18 cellular contexts compared by ENCODE assay signal in the genomic region with DNA sequence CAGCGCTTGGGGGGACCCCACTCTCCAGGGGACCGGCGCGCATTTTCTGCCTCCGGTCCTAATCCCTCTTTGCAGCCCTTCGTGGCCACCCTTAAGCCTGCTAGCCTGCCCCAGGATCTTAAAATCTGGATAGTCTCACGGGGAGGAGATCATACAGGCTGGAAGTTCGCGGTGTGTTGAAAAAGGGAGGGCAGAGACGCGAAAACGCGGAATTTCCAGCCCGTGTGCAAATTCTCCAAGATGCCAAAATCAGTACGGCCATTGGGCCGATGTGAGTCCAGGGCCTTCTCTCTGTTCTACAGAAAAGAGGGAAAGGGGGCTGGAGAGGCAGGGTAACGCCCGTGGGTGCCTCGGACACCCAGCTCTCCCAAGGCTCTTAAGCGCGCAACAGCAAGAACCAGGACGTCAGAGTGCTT. TPM values are rescaled to one million over a fixed set of nuclear protein-coding genes. Genes with fewer than 3 reads are reported as not detected.
DNase-seq lines count a peak whose midpoint lies in the region; TF ChIP-seq lines count a peak whose summit lies in the region.
"Had no signal": no experiment of that assay in that cellular context is flagged by ENCODE, and none has a peak within 500 bp of the region (broad histone marks: within the 10 kb centered on the region; RNA-seq: fewer than 3 reads in every experiment).

No MANE protein-coding gene starts in this region.

- H3K9me3 Mint-ChIP-seq in activated naive CD4-positive, alpha-beta T cell treated with anti-CD3 and anti-CD28 coated beads, Interleukin-2, amount 50 U/mL, for 24 hours, result no peaks in the 10 kb centered on the region
- H3K9me3 Mint-ChIP-seq in neural crest cell, result no peaks in the 10 kb centered on the region
- H3K9me3 Mint-ChIP-seq: mesothelial cell of epicardium had no signal

- H3K4me1 ChIP-seq in urinary bladder (ENCODE audit: insufficient read depth) (no peaks in the 10 kb centered on the region), Karpas-422 (ENCODE audit: low read length) (no peaks in the 10 kb centered on the region)

- H3K4me1 Mint-ChIP-seq in activated naive CD4-positive, alpha-beta T cell treated with anti-CD3 and anti-CD28 coated beads, Interleukin-2, amount 50 U/mL, for 24 hours, result peaks cover 26% of the 10 kb centered on the region
- peaks cover 19% of the 10 kb centered on the region for H3K4me1 Mint-ChIP-seq in neural crest cell

- H3K9me3 ChIP-seq in Karpas-422 (ENCODE audit: low read length), result no peaks in the 10 kb centered on the region

- 8% methylated on average over 22 of the region's 22 CpGs for WGBS in urinary bladder

- no peak overlapping the region for H3K9ac ChIP-seq in Karpas-422 (ENCODE audit: low read length)

- peaks cover 72% of the 10 kb centered on the region for H3K27me3 Mint-ChIP-seq in activated naive CD4-positive, alpha-beta T cell treated with anti-CD3 and anti-CD28 coated beads, Interleukin-2, amount 50 U/mL, for 24 hours
- peaks cover 99% of the 10 kb centered on the region for H3K27me3 Mint-ChIP-seq in neural crest cell (ENCODE audit: low read depth)

- H3K36me3 Mint-ChIP-seq in activated naive CD4-positive, alpha-beta T cell treated with anti-CD3 and anti-CD28 coated beads, Interleukin-2, amount 50 U/mL, for 24 hours, result no peaks in the 10 kb centered on the region
- no peaks in the 10 kb centered on the region for H3K36me3 Mint-ChIP-seq in neural crest cell (ENCODE audit: low read depth)
- H3K36me3 Mint-ChIP-seq: mesothelial cell of epicardium had no signal

- H4K20me1 ChIP-seq in Karpas-422 (ENCODE audit: insufficient read depth, low read depth, low read length), result no peaks in the 10 kb centered on the region

- DNase-seq in activated naive CD4-positive, alpha-beta T cell treated with Interleukin-2 at 50 U/mL for 16 hours, result no peak
- DNase-seq in coronary artery (ENCODE audit: low spot score) (no peak), neural crest cell (ENCODE audit: low read depth, low spot score) (no peak), Karpas-422 (no peak), NCI-H1048 (lab: John Stamatoyannopoulos, UW) (no peak)
- no peak for DNase-seq in NK-92 treated with Interleukin-12 subunit alpha and Interleukin-12 subunit beta, amount 100 ng/mL, for 24 hours (lab: John Stamatoyannopoulos, UW)
- DNase-seq: activated CD4-positive, alpha-beta T cell treated with anti-CD3 and anti-CD28 coated beads for 48 hours; activated naive CD4-positive, alpha-beta T cell; DMS79; NCI-H446 treated with DMSO at 0.1 percent for 48 hours; T-helper 1 cell had no signal

- H3K9me2 ChIP-seq in Karpas-422 (replicated peaks; ENCODE audit: insufficient read depth, low read length), result no peaks in the 10 kb centered on the region

- no peak overlapping the region for H2AFZ ChIP-seq in Karpas-422 (ENCODE audit: low read length)
- H2AFZ ChIP-seq: PC-9 had no signal

- H3K4me3 Mint-ChIP-seq in activated naive CD4-positive, alpha-beta T cell treated with anti-CD3 and anti-CD28 coated beads, Interleukin-2, amount 50 U/mL, for 24 hours, result peak overlapping the region; percentile 56
- peak overlapping the region; percentile 24 for H3K4me3 Mint-ChIP-seq in neural crest cell

- H3K36me3 ChIP-seq in urinary bladder (ENCODE audit: insufficient read depth), result no peaks in the 10 kb centered on the region
- H3K36me3 ChIP-seq in Karpas-422 (ENCODE audit: insufficient read depth, low read length), result no peaks in the 10 kb centered on the region

- TF ChIP-seq CTCF in coronary artery (IDR thresholded peaks at IDR 0.05) (no peak), neural crest cell (conservative IDR thresholded peaks at IDR 0.05) (no peak)

- no peak overlapping the region for H3K27ac ChIP-seq in coronary artery
- H3K27ac ChIP-seq in urinary bladder (ENCODE audit: low read depth), result no peak overlapping the region
- H3K27ac ChIP-seq in Karpas-422 (ENCODE audit: low read length), result no peak overlapping the region
- H3K27ac ChIP-seq: PC-9 had no signal

- peak overlapping the region; percentile 52 for H3K4me3 ChIP-seq in coronary artery
- H3K4me3 ChIP-seq in urinary bladder (ENCODE audit: low read depth, low read length), result peak overlapping the region; percentile 13
- H3K4me3 ChIP-seq in Karpas-422 (ENCODE audit: low read length), result no peak overlapping the region
- H3K4me3 ChIP-seq: GM12878, PC-9 had no signal

- no peak overlapping the region for H3K4me2 ChIP-seq in Karpas-422 (ENCODE audit: low read depth, low read length, poor library complexity, severe bottlenecking)

- H3K79me2 ChIP-seq in Karpas-422 (ENCODE audit: low read length), result no peaks in the 10 kb centered on the region

- no peak overlapping the region for H3K27ac Mint-ChIP-seq in activated naive CD4-positive, alpha-beta T cell treated with anti-CD3 and anti-CD28 coated beads, Interleukin-2, amount 50 U/mL, for 24 hours
- no peak overlapping the region for H3K27ac Mint-ChIP-seq in neural crest cell (ENCODE audit: unreplicated experiment)
- H3K27ac Mint-ChIP-seq: mesothelial cell of epicardium had no signal

- H3K27me3 ChIP-seq in Karpas-422 (ENCODE audit: low read length), result no peaks in the 10 kb centered on the region

RNA-seq across cellular contexts. Expression of a gene that starts 9.4 kb away (rescaled TPM):
- total RNA-seq in neural crest cell (not detected in 2 replicates), urinary bladder (not detected)
- polyA plus RNA-seq in urinary bladder, result not detected
- not detected in 2 replicates for total RNA-seq in Karpas-422 (2014; rRNA removed; shearing (Covaris generic); ENCODE audit: low replicate concordance)
- total RNA-seq: GM12878, HT-29, mesothelial cell of epicardium, PC-9 had no signal
- polyA plus RNA-seq: GM12878, small intestine had no signal
